ENCODE assay signal across 20 cellular contexts in the genomic region with DNA sequence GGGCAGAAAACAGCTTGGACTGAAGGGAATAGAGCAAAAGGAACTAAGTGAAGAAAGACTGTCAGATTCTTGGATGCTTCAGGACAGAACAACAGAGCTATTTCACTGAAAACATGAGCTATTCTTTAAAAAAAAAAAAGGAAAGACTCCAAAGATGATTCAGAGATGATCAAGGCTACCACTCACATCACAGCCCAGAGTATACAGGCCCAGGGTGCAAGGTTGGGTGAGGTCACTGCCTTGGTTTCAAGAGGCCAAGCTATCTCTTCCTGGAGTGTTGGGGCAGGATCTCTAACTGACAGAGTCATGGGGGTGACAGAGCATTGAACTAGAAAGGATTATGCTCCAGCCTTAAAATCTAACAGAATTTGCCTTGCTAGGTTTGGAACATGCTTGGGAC.
"Had no signal": no experiment of that assay in that cellular context is flagged by ENCODE, and none has a peak within 500 bp of the region (broad histone marks: within the 10 kb centered on the region; RNA-seq: fewer than 3 reads in every experiment).

No MANE protein-coding gene starts in this region.

- ATAC-seq: heart left ventricle; left colon; left ventricle myocardium superior; pancreas; right cardiac atrium; stimulated activated naive B cell treated with anti-CD40 and anti-IgM and Interleukin-4, amounts not matched to agents 10 μg/mL and 1 μg/mL and 100 μg/mL, for 72 hours had no signal

- H3K9me3 ChIP-seq: esophagus muscularis mucosa, heart left ventricle, pancreas, stomach had no signal

- H3K36me3 Mint-ChIP-seq: naive B cell; stimulated activated naive B cell treated with anti-CD40 and anti-IgM and Interleukin-4, amounts not matched to agents 10 μg/mL and 1 μg/mL and 100 μg/mL, for 72 hours had no signal

- H3K4me1 Mint-ChIP-seq: naive B cell; nephron; stimulated activated naive B cell treated with anti-CD40 and anti-IgM and Interleukin-4, amounts not matched to agents 10 μg/mL and 1 μg/mL and 100 μg/mL, for 72 hours had no signal

- H3K36me3 ChIP-seq: esophagus muscularis mucosa, heart left ventricle, pancreas, stomach had no signal

- DNase-seq: effector memory CD4-positive, alpha-beta T cell; foreskin fibroblast; heart left ventricle; hippocampal formation; left colon; left ventricle myocardium superior; mesendoderm; naive B cell; occipital lobe; pancreas; right cardiac atrium; stimulated activated CD4-positive, alpha-beta T cell treated with anti-CD3 and anti-CD28 coated beads, Interleukin-4, amount 100 ng/mL, for 1 hour; stimulated activated CD8-positive, alpha-beta memory T cell treated with anti-CD3 and anti-CD28 coated beads, Interleukin-4, amount 100 ng/mL, for 48 hours; stimulated activated naive B cell treated with anti-CD40 and anti-IgM and Interleukin-4, amounts not matched to agents 10 μg/mL and 1 μg/mL and 100 μg/mL, for 72 hours; stomach; trophoblast cell had no signal

- H3K27ac Mint-ChIP-seq: nephron; progenitor cell of endocrine pancreas; stimulated activated naive B cell treated with anti-CD40 and anti-IgM and Interleukin-4, amounts not matched to agents 10 μg/mL and 1 μg/mL and 100 μg/mL, for 72 hours had no signal

- H3K4me3 ChIP-seq: esophagus muscularis mucosa, heart left ventricle, lung, pancreas, stomach had no signal

- H3K4me1 ChIP-seq: heart left ventricle, pancreas had no signal

- H3K27me3 ChIP-seq: esophagus muscularis mucosa, heart left ventricle, pancreas, stomach had no signal

- H3K9me3 Mint-ChIP-seq: nephron; stimulated activated naive B cell treated with anti-CD40 and anti-IgM and Interleukin-4, amounts not matched to agents 10 μg/mL and 1 μg/mL and 100 μg/mL, for 72 hours had no signal

- H3K4me3 Mint-ChIP-seq: naive B cell; nephron; stimulated activated naive B cell treated with anti-CD40 and anti-IgM and Interleukin-4, amounts not matched to agents 10 μg/mL and 1 μg/mL and 100 μg/mL, for 72 hours had no signal

- H3K27ac ChIP-seq: heart left ventricle, pancreas, stomach had no signal
